Comparison of ENCODE assay signal across 8 cellular contexts in the genomic region with DNA sequence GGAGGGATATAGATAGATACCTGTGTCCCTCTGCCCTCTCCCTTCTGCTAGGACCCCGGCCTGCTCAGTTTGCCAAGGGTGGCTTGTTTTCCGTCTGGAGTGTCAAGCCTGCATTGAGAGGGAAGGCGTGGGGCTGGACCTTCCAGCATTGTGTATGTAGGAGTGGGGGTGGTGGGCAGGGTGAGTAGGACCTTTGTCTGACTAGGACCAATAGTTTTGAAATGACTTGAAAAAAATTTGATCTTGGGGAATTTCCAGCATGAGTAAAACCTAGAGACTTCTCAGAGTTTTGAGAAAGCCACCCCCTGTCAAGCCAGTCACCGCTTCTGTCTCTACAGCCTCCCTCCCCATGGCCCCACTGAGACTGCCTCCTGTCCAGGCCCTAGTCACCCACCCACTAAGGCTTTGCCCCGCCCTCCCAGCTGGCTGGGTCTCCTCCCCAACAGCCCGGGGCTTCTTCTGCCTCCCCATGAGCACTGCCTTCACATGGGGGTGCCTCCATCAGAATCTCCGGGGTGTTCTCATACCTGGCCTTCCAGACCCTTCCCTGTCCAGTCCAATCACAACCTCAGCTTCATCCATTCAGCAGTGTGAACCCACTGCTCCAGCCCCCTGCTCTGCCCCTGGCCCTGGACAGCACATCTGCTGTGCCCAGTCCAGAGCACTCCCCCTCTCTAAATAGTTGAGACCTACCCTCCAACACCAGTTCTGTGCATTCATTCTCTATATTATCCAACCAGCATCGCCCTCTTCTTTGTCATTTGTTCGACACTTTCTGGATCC.
DNase-seq lines count a peak whose midpoint lies in the region; ATAC-seq and TF ChIP-seq lines count a peak whose summit lies in the region.

No MANE protein-coding gene starts in this region.

- DNase-seq in Daoy (ENCODE audit: low read depth) (peak; percentile 86), progenitor cell of endocrine pancreas (ENCODE audit: low spot score, unreplicated experiment) (no peak), AML-193 (lab: John Stamatoyannopoulos, UW) (no peak), NCI-H446 (lab: John Stamatoyannopoulos, UW) (no peak), SKM-1 (lab: John Stamatoyannopoulos, UW; ENCODE audit: unreplicated experiment) (no peak)

- peaks cover 9% of the 10 kb centered on the region for H3K36me3 Mint-ChIP-seq in activated naive CD4-positive, alpha-beta T cell treated with anti-CD3 and anti-CD28 coated beads, Interleukin-2, amount 50 U/mL, for 24 hours
- H3K36me3 Mint-ChIP-seq in progenitor cell of endocrine pancreas (ENCODE audit: insufficient read depth): peaks cover 6% of the 10 kb centered on the region

- H3K9me3 Mint-ChIP-seq in activated naive CD4-positive, alpha-beta T cell treated with anti-CD3 and anti-CD28 coated beads, Interleukin-2, amount 50 U/mL, for 24 hours: no peaks in the 10 kb centered on the region
- no peaks in the 10 kb centered on the region for H3K9me3 Mint-ChIP-seq in progenitor cell of endocrine pancreas (ENCODE audit: low read depth)

- no peak for TF ChIP-seq CTCF in progenitor cell of endocrine pancreas (IDR thresholded peaks at IDR 0.05; ENCODE audit: unreplicated experiment)

- peaks cover 52% of the 10 kb centered on the region for H3K4me1 Mint-ChIP-seq in activated naive CD4-positive, alpha-beta T cell treated with anti-CD3 and anti-CD28 coated beads, Interleukin-2, amount 50 U/mL, for 24 hours
- peaks cover 35% of the 10 kb centered on the region for H3K4me1 Mint-ChIP-seq in progenitor cell of endocrine pancreas (ENCODE audit: low read depth)

- peak overlapping the region; percentile 87 for H3K27ac Mint-ChIP-seq in activated naive CD4-positive, alpha-beta T cell treated with anti-CD3 and anti-CD28 coated beads, Interleukin-2, amount 50 U/mL, for 24 hours
- H3K27ac Mint-ChIP-seq in progenitor cell of endocrine pancreas: peak overlapping the region; percentile 58

- ATAC-seq in GM21367 (IDR thresholded peaks at IDR 0.05; ENCODE audit: unreplicated experiment) (peak; percentile 71), HG03571 (IDR thresholded peaks at IDR 0.05; ENCODE audit: unreplicated experiment) (peak; percentile 90)

- no peaks in the 10 kb centered on the region for H3K27me3 Mint-ChIP-seq in activated naive CD4-positive, alpha-beta T cell treated with anti-CD3 and anti-CD28 coated beads, Interleukin-2, amount 50 U/mL, for 24 hours
- H3K27me3 Mint-ChIP-seq in progenitor cell of endocrine pancreas: no peaks in the 10 kb centered on the region

- no peak overlapping the region for H3K4me3 Mint-ChIP-seq in activated naive CD4-positive, alpha-beta T cell treated with anti-CD3 and anti-CD28 coated beads, Interleukin-2, amount 50 U/mL, for 24 hours
- H3K4me3 Mint-ChIP-seq in progenitor cell of endocrine pancreas (ENCODE audit: low read depth): no peak overlapping the region
